Comparison of ENCODE assay signal across 22 cellular contexts in genomic region chr1:62266217-62266616, GRCh38. TPM values are rescaled to one million over a fixed set of nuclear protein-coding genes. Genes with fewer than 3 reads are reported as not detected.
"Had no signal": no experiment of that assay in that cellular context is flagged by ENCODE, and none has a peak within 500 bp of the region (broad histone marks: within the 10 kb centered on the region; RNA-seq: fewer than 3 reads in every experiment).

No MANE protein-coding gene starts in this region.

- FAIRE-seq: endometrium, frontal cortex had no signal

- H3K36me3 Mint-ChIP-seq: memory B cell, natural killer cell had no signal

- H3K4me1 ChIP-seq: psoas muscle, suprapubic skin had no signal

- ATAC-seq: activated CD4-positive, alpha-beta T cell treated with anti-CD3 and anti-CD28 coated beads for 36 hours; activated naive CD4-positive, alpha-beta T cell treated with anti-CD3 and anti-CD28 coated beads, Interleukin-2, amount 50 U/mL, for 72 hours; psoas muscle; right cardiac atrium had no signal

- H3K27me3 Mint-ChIP-seq: stimulated activated naive CD8-positive, alpha-beta T cell treated with anti-CD3 and anti-CD28 coated beads, Interleukin-15, Interleukin-2, amounts not matched to agents 100 ng/mL and 50 ng/mL, for 24 hours had no signal

- H3K4me1 Mint-ChIP-seq: memory B cell had no signal

- H3K9me3 ChIP-seq: psoas muscle, suprapubic skin had no signal

- H3K27ac Mint-ChIP-seq: activated CD4-positive, alpha-beta T cell treated with anti-CD3 and anti-CD28 coated beads for 36 hours; activated naive CD4-positive, alpha-beta T cell treated with anti-CD3 and anti-CD28 coated beads, Interleukin-2, amount 50 U/mL, for 72 hours; activated T-helper 1 cell treated with anti-CD3 and anti-CD28 coated beads, Interleukin-12 subunit alpha, Interleukin-12 subunit beta, Interleukin-2, Interleukin-4 antibody, amounts not matched to agents 30 ng/mL and 10 ng/mL and 1 ng/mL, durations not matched to agents 14 hours and 24 hours and 36 hours; memory B cell; natural killer cell; stimulated activated naive CD8-positive, alpha-beta T cell treated with anti-CD3 and anti-CD28 coated beads, Interleukin-15, Interleukin-2, amounts not matched to agents 100 ng/mL and 50 ng/mL, for 24 hours had no signal

- H3K27me3 ChIP-seq: suprapubic skin had no signal

- H3K36me3 ChIP-seq: suprapubic skin had no signal

- H3K27ac ChIP-seq: psoas muscle, suprapubic skin had no signal

- H3K4me3 Mint-ChIP-seq: activated CD4-positive, alpha-beta T cell treated with anti-CD3 and anti-CD28 coated beads for 36 hours; activated T-helper 1 cell treated with anti-CD3 and anti-CD28 coated beads, Interleukin-12 subunit alpha, Interleukin-12 subunit beta, Interleukin-2, Interleukin-4 antibody, amounts not matched to agents 30 ng/mL and 10 ng/mL and 1 ng/mL, durations not matched to agents 14 hours and 24 hours and 36 hours; brain; memory B cell; natural killer cell; stimulated activated naive CD8-positive, alpha-beta T cell treated with anti-CD3 and anti-CD28 coated beads, Interleukin-15, Interleukin-2, amounts not matched to agents 100 ng/mL and 50 ng/mL, for 24 hours had no signal

- H3K4me3 ChIP-seq: psoas muscle, suprapubic skin had no signal

- DNase-seq: activated CD4-positive, alpha-beta T cell treated with anti-CD3 and anti-CD28 coated beads for 36 hours; activated CD4-positive, alpha-beta T cell treated with anti-CD3 and anti-CD28 coated beads, Interleukin-2, amount 50 U/mL, for 48 hours; activated gamma-delta T cell treated with Interleukin-2 at 50 U/mL for 16 hours; amygdala; cerebellar nuclear complex; cortex of kidney; erythroblast; head of caudate nucleus; natural killer cell; psoas muscle; right cardiac atrium; stimulated activated CD4-positive, alpha-beta T cell treated with anti-CD3 and anti-CD28 coated beads, Interleukin-2, amount 100 ng/mL, for 24 hours; SW 1271 had no signal

- H3K9me3 Mint-ChIP-seq: activated T-helper 1 cell treated with anti-CD3 and anti-CD28 coated beads, Interleukin-12 subunit alpha, Interleukin-12 subunit beta, Interleukin-2, Interleukin-4 antibody, amounts not matched to agents 30 ng/mL and 10 ng/mL and 1 ng/mL, durations not matched to agents 14 hours and 24 hours and 36 hours; stimulated activated naive CD8-positive, alpha-beta T cell treated with anti-CD3 and anti-CD28 coated beads, Interleukin-15, Interleukin-2, amounts not matched to agents 100 ng/mL and 50 ng/mL, for 24 hours had no signal

RNA-seq across cellular contexts. Expression of gene KANK4, which starts 53.0 kb away (rescaled TPM):
- total RNA-seq: activated CD4-positive, alpha-beta T cell treated with anti-CD3 and anti-CD28 coated beads for 36 hours; activated naive CD4-positive, alpha-beta T cell treated with anti-CD3 and anti-CD28 coated beads, Interleukin-2, amount 50 U/mL, for 72 hours; activated T-helper 1 cell treated with anti-CD3 and anti-CD28 coated beads, Interleukin-12 subunit alpha, Interleukin-12 subunit beta, Interleukin-2, Interleukin-4 antibody, amounts not matched to agents 30 ng/mL and 10 ng/mL and 1 ng/mL, durations not matched to agents 14 hours and 24 hours and 36 hours; natural killer cell; T-helper 2 cell treated with Interferon-gamma antibody and Interleukin-4, amounts not matched to agents 100 ng/mL and 5 ng/mL, for 36 hours had no signal
